In the genomic region with DNA sequence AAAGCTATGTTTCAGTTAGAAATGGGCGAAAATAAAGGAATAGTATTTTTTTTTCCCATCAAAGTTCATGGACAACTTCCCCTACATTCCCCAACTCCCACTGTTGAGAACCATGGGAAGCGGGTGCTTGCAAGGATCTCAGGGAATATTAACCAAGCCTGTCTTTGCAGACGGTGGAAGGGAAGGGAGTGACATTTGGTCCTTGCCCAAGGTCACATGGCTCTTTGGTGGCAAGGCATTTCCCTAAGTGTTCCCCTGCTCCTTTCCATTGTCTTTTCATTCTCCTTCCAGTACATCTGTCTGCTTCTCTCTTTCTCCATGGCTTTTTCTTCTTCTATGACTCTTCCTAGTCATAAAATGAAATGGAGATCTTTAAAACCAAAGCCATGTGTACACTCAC, we compare ENCODE assay signal across 15 cellular contexts. TPM values are rescaled to one million over a fixed set of nuclear protein-coding genes. Genes with fewer than 3 reads are reported as not detected.
DNase-seq lines count a peak whose midpoint lies in the region; TF ChIP-seq lines count a peak whose summit lies in the region.
"Had no signal": no experiment of that assay in that cellular context is flagged by ENCODE, and none has a peak within 500 bp of the region (broad histone marks: within the 10 kb centered on the region; RNA-seq: fewer than 3 reads in every experiment).

No MANE protein-coding gene starts in this region.

- DNase-seq in mesothelial cell of epicardium (ENCODE audit: low spot score in 2 of 2, unreplicated experiment in 2 of 2) (no peak), activated gamma-delta T cell treated with Interleukin-2 at 50 U/mL for 16 hours (no peak), NCI-H2029 (lab: John Stamatoyannopoulos, UW) (no peak), NCI-H2107 (lab: John Stamatoyannopoulos, UW) (no peak), H7 (no peak)
- DNase-seq: CD4-positive, alpha-beta T cell; DND-41; GDM1; Karpas-422; NCI-H1417 treated with DMSO at 0.1 percent for 48 hours had no signal

- peaks cover 12% of the 10 kb centered on the region for H3K4me1 Mint-ChIP-seq in brain
- peaks cover 3% of the 10 kb centered on the region for H3K4me1 Mint-ChIP-seq in mesothelial cell of epicardium

- H3K4me3 Mint-ChIP-seq in brain (no peak overlapping the region), mesothelial cell of epicardium (no peak overlapping the region)
- H3K4me3 Mint-ChIP-seq: CD4-positive, alpha-beta T cell; GM23338 had no signal

- TF ChIP-seq CTCF in brain (conservative IDR thresholded peaks at IDR 0.05): no peak
- TF ChIP-seq CTCF in mesothelial cell of epicardium (IDR thresholded peaks at IDR 0.05; ENCODE audit: unreplicated experiment): no peak

- H3K79me2 ChIP-seq in ACC112 (ENCODE audit: control insufficient read depth, insufficient read depth, low read length, unreplicated experiment): no peaks in the 10 kb centered on the region

- peak overlapping the region; percentile 42 for H2AFZ ChIP-seq in ACC112 (ENCODE audit: low read length, unreplicated experiment)
- H2AFZ ChIP-seq: GM23338 had no signal

- H3K36me3 ChIP-seq in ACC112 (ENCODE audit: insufficient read depth, low read length): no peaks in the 10 kb centered on the region
- H3K36me3 ChIP-seq in H7 (replicated peaks; ENCODE audit: control insufficient read depth, insufficient read depth, low read length): no peaks in the 10 kb centered on the region

- no peaks in the 10 kb centered on the region for H3K27me3 Mint-ChIP-seq in brain
- peaks cover 5% of the 10 kb centered on the region for H3K27me3 Mint-ChIP-seq in mesothelial cell of epicardium (ENCODE audit: low read depth)

- H3K4me3 ChIP-seq in ACC112 (ENCODE audit: low read depth, low read length): peak overlapping the region; percentile 12; the same call in 1 of the 2 replicates
- no peak overlapping the region for H3K4me3 ChIP-seq in H7 (ENCODE audit: insufficient read depth, low read depth, low read length)
- H3K4me3 ChIP-seq: GM23338 had no signal

- peaks cover 0 to 2% (median 0%) of the 10 kb centered on the region in 5 experiments for H3K9me3 Mint-ChIP-seq in brain
- H3K9me3 Mint-ChIP-seq in mesothelial cell of epicardium: no peaks in the 10 kb centered on the region
- H3K9me3 Mint-ChIP-seq: CD4-positive, alpha-beta T cell; GM23338 had no signal

- TF ChIP-seq RAD21 in Ishikawa (IDR thresholded peaks at IDR 0.05; ENCODE audit: low read depth): no peak

- H3K4me1 ChIP-seq in ACC112 (ENCODE audit: control insufficient read depth, insufficient read depth, low read length, unreplicated experiment): peaks cover 11% of the 10 kb centered on the region

- H3K27ac Mint-ChIP-seq in brain (peak overlapping the region in 3 of 5 experiments; percentile 58 to 79 (median 73)), mesothelial cell of epicardium (peak overlapping the region; percentile 13)
- H3K27ac Mint-ChIP-seq: CD4-positive, alpha-beta T cell; GM23338 had no signal

- H3K27me3 ChIP-seq in ACC112 (ENCODE audit: insufficient read depth, low read length) (peaks cover 8% of the 10 kb centered on the region; the same call in 1 of the 2 replicates), H7 (ENCODE audit: control insufficient read depth, insufficient read depth, low read length) (no peaks in the 10 kb centered on the region)

- no peak overlapping the region for H3K27ac ChIP-seq in ACC112 (ENCODE audit: low read depth, low read length)

- TF ChIP-seq EP300 in Ishikawa (IDR thresholded peaks at IDR 0.05; ENCODE audit: borderline replicate concordance): no peak

- H3K36me3 Mint-ChIP-seq in brain (no peaks in the 10 kb centered on the region), mesothelial cell of epicardium (no peaks in the 10 kb centered on the region)

TF ChIP-seq in Ishikawa, 13 proteins besides CTCF, POLR2A, EP300 and RAD21:
- no peak for TF ChIP-seq TAF1 (IDR thresholded peaks at IDR 0.05; ENCODE audit: low read depth)
- TF ChIP-seq, protein P1, sequence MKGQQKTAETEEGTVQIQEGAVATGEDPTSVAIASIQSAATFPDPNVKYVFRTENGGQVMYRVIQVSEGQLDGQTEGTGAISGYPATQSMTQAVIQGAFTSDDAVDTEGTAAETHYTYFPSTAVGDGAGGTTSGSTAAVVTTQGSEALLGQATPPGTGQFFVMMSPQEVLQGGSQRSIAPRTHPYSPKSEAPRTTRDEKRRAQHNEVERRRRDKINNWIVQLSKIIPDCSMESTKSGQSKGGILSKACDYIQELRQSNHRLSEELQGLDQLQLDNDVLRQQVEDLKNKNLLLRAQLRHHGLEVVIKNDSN (IDR thresholded peaks at IDR 0.05): peak; percentile 76

RNA-seq across cellular contexts. Expression of gene C9orf57, which starts 19.0 kb away (rescaled TPM):
- polyA plus RNA-seq in brain (ENCODE audit: insufficient read depth, low read depth, low replicate concordance): not detected
- not detected in 3 replicates for total RNA-seq in mesothelial cell of epicardium
- total RNA-seq in H7 (2014; rRNA removed; shearing (Covaris generic)): not detected in 2 replicates
- total RNA-seq: CD4-positive, alpha-beta T cell; GM23338; Right ventricle myocardium superior had no signal
- polyA plus RNA-seq: GM23338 had no signal
